Comparison of ENCODE assay signal across 1 cellular context in the genomic region with DNA sequence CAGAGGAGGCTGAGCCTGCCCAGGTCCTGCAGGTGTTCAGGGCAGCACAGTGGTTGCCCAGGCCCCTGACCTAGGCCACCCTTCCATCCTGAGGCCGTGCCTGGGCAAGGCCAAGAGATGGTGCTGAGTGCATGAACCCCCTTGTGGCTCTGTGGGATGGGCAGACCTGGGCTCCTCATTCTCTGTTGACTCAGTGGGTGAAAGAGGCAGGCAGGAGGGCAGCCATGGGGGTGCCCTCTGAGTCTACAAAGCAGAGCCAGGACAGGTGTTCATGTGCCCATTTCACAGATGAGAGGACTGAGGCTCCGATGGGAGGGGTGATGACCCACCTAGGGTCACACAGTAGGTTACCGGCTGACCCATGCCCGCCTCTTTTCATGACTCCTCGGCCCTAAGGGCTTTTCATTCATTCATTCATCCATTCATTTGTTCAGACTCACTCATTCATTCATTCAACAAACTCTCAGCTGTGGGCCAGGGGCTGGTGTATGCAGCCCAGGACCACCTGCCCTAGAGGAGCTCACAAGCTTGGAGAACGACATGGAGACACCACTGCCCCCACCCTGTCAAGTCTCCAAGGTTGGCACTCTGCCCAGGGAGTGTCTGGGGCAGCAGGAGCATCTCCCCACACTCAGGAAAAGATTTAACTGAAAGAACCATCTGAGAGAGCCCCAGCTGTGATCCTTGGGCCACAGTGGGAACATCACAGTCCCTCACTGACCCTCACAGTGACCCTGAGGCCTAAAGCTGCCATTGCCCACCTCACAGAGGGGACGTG.
TF ChIP-seq lines count a peak whose summit lies in the region.

No MANE protein-coding gene starts in this region.

TF ChIP-seq in IMR-90, 13 proteins besides CTCF, POLR2A, EP300 and RAD21 (continued from another document):
- TF ChIP-seq, protein P1, sequence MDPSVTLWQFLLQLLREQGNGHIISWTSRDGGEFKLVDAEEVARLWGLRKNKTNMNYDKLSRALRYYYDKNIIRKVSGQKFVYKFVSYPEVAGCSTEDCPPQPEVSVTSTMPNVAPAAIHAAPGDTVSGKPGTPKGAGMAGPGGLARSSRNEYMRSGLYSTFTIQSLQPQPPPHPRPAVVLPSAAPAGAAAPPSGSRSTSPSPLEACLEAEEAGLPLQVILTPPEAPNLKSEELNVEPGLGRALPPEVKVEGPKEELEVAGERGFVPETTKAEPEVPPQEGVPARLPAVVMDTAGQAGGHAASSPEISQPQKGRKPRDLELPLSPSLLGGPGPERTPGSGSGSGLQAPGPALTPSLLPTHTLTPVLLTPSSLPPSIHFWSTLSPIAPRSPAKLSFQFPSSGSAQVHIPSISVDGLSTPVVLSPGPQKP (IDR thresholded peaks at IDR 0.05; ENCODE audit: borderline replicate concordance, low read depth, low read length), result no peak
- TF ChIP-seq FOS (IDR thresholded peaks at IDR 0.05; ENCODE audit: low read depth, low read length), result no peak
- TF ChIP-seq SMC3 (IDR thresholded peaks at IDR 0.05; ENCODE audit: low read depth, low read length), result no peak
- no peak for TF ChIP-seq RCOR1 (IDR thresholded peaks at IDR 0.05; ENCODE audit: insufficient replicate concordance, low read length)
- TF ChIP-seq BHLHE40 (IDR thresholded peaks at IDR 0.05; ENCODE audit: low read depth, low read length), result no peak
